ENCODE assay signal across 8 cellular contexts in the genomic region with DNA sequence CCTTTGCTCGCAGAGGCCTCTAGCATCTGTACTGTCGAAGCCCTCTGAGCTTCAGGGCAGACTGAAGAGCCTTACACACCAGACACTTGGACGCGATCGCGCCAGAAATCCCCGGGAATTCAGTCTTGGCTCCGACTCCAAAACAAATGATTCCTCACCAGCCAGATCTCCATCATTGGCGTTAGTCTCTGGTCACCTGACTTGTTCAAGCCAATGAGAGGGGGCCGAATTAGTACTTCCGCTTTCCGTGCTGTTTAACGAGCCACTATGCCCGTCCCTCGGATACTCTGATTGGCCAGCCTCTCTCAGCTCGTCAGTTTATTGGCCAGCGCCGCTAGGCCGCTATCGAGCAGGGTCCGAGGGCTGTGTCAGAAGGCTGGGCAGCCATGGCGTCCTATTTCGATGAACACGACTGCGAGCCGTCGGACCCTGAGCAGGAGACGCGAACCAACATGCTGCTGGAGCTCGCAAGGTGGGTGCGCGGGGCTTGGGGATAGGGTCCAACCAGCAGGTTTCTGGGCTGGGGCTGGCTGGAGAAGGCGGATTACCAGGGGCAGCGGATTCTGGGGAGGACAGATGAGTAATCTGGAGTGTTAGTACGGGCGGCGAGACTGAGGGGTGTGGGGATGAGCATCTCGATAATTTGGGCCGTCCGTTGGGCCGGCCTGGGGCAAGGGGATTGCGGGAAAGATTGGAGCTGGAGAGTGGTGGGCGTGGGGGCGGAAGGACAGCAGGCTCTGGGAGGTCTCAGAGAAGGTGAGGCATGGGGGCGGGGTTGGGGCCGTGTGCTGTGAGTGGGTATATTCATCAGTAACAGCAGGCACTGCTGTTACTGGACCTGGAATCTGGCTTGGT.
A peak's percentile ranks its signal among the peaks of the same experiment; 100 is the strongest.
DNase-seq lines count a peak whose midpoint lies in the region; ATAC-seq lines count a peak whose summit lies in the region.

A gene with protein sequence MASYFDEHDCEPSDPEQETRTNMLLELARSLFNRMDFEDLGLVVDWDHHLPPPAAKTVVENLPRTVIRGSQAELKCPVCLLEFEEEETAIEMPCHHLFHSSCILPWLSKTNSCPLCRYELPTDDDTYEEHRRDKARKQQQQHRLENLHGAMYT (plus strand): TSS at position 368 of the 855 bp plus-strand sequence. CDS start 19 bp downstream, at position 387.

- H3K27ac ChIP-seq in BLaER1 treated with 17β-estradiol and CSF1 and Interleukin-3, amounts not matched to agents 10 nM and 100 nM = peak within 1 kb of the TSS; percentile 73 to 93 (median 86)

- ATAC-seq in GM19351 (IDR thresholded peaks at IDR 0.05; ENCODE audit: unreplicated experiment) (peak; percentile 100), HG03521 (IDR thresholded peaks at IDR 0.05; ENCODE audit: unreplicated experiment) (peak; percentile 98)

- DNase-seq in NCI-H748 (lab: John Stamatoyannopoulos, UW; ENCODE audit: unreplicated experiment) (peak; percentile 95), dedifferentiated amniotic fluid mesenchymal stem cell (ENCODE audit: extremely low spot score) (peak; percentile 100), left kidney (ENCODE audit: low read depth, low spot score) (peak; percentile 99)
- peak; percentile 83 for DNase-seq in activated CD4-positive, alpha-beta T cell treated with anti-CD3 and anti-CD28 coated beads, Interleukin-2, amount 50 U/mL, for 1 hour
- DNase-seq in stimulated activated CD4-positive, alpha-beta T cell treated with anti-CD3 and anti-CD28 coated beads, Interleukin-2, amount 100 ng/mL, for 24 hours = peak; percentile 87 to 90

- peak within 1 kb of the TSS; percentile 83 to 95 (median 90) for H3K4me3 ChIP-seq in BLaER1 treated with 17β-estradiol and CSF1 and Interleukin-3, amounts not matched to agents 10 nM and 100 nM

- H3K4me2 ChIP-seq in BLaER1 treated with 17β-estradiol and CSF1 and Interleukin-3, amounts not matched to agents 10 nM and 100 nM = peak within 1 kb of the TSS; percentile 89 to 99 (median 96)

- H3K27me3 ChIP-seq in BLaER1 treated with 17β-estradiol and CSF1 and Interleukin-3, amounts not matched to agents 10 nM and 100 nM = no peaks in the 10 kb centered on the region

- H3K9me3 ChIP-seq in BLaER1 treated with 17β-estradiol and CSF1 and Interleukin-3, amounts not matched to agents 10 nM and 100 nM (replicated peaks in 1 of 11) = no peaks in the 10 kb centered on the region

- peaks cover 30 to 75% (median 40%) of the 10 kb centered on the region in 10 experiments for H3K4me1 ChIP-seq in BLaER1 treated with 17β-estradiol and CSF1 and Interleukin-3, amounts not matched to agents 10 nM and 100 nM

- H4K20me1 ChIP-seq in BLaER1 treated with 17β-estradiol and CSF1 and Interleukin-3, amounts not matched to agents 10 nM and 100 nM = peaks cover 8 to 44% (median 26%) of the 10 kb centered on the region in 11 experiments; a peak in 15 of 22 replicates

- peak within 1 kb of the TSS; percentile 78 to 93 (median 90) for H3K9ac ChIP-seq in BLaER1 treated with 17β-estradiol and CSF1 and Interleukin-3, amounts not matched to agents 10 nM and 100 nM

- peaks cover 40 to 70% (median 47%) of the 10 kb centered on the region in 11 experiments for H3K36me3 ChIP-seq in BLaER1 treated with 17β-estradiol and CSF1 and Interleukin-3, amounts not matched to agents 10 nM and 100 nM

Comparison
In these comparisons a context has a peak if more than half of its experiments do, and no peak if none do; other contexts are left out.
1. Peak in every context shown above with its lines: DNase-seq, ATAC-seq, H3K4me3 ChIP-seq and H3K27ac ChIP-seq.